Comparison of ENCODE assay signal across 16 cellular contexts in genomic region chr9:18012170-18012569, GRCh38.
DNase-seq lines count a peak whose midpoint lies in the region; ATAC-seq and TF ChIP-seq lines count a peak whose summit lies in the region.
"Had no signal": no experiment of that assay in that cellular context is flagged by ENCODE, and none has a peak within 500 bp of the region (broad histone marks: within the 10 kb centered on the region; RNA-seq: fewer than 3 reads in every experiment).

No MANE protein-coding gene starts in this region.

- DNase-seq in heart left ventricle (peak in 1 of 5 donors; percentile 31), left ventricle myocardium inferior (no peak), MG63 (peak; percentile 31), NCI-H2107 (lab: John Stamatoyannopoulos, UW) (no peak), CD1c-positive myeloid dendritic cell (ENCODE audit: extremely low spot score) (no peak)
- DNase-seq: BE2C; Calu3; CD4-positive, alpha-beta memory T cell; COR-L47; DMS53; DND-41; GOT3; HFFc6 had no signal

- no peak for TF ChIP-seq EP300 in gastroesophageal sphincter (IDR thresholded peaks at IDR 0.05)

- WGBS in heart left ventricle, 4 donors, result 82 to 84% (median 82%) methylated on average over 4 of the region's 4 CpGs
- 63 to 80% methylated on average over 1 to 2 of the region's 4 CpGs for WGBS in gastroesophageal sphincter (ENCODE audit: low coverage in 1 of 2), 2 donors

- TF ChIP-seq CTCF in heart left ventricle (IDR thresholded peaks at IDR 0.05) (no peak), left ventricle myocardium inferior (IDR thresholded peaks at IDR 0.05; ENCODE audit: borderline replicate concordance) (no peak), gastroesophageal sphincter (IDR thresholded peaks at IDR 0.05) (no peak)

- ATAC-seq in heart left ventricle (peak; percentile 22 to 79 (median 46)), gastroesophageal sphincter (peak; percentile 52)

- intact Hi-C loops in heart left ventricle (cut with DNase I), result no loop called here
- intact Hi-C loops in left ventricle myocardium inferior (cut with micrococcal nuclease), result no loop called here

- no peak for TF ChIP-seq POLR2A in heart left ventricle (IDR thresholded peaks at IDR 0.05)
- TF ChIP-seq POLR2A in gastroesophageal sphincter (IDR thresholded peaks at IDR 0.05), result no peak

- no peaks in the 10 kb centered on the region for H3K27me3 ChIP-seq in heart left ventricle
- H3K27me3 ChIP-seq in left ventricle myocardium inferior (ENCODE audit: low read depth), result no peaks in the 10 kb centered on the region
- H3K27me3 ChIP-seq in MG63, result no peaks in the 10 kb centered on the region; the same call in 1 of the 2 replicates
- no peaks in the 10 kb centered on the region for H3K27me3 ChIP-seq in gastroesophageal sphincter
- H3K27me3 ChIP-seq: BE2C; BLaER1 treated with 17β-estradiol and CSF1 and Interleukin-3, amounts not matched to agents 10 nM and 100 nM had no signal

- H3K4me1 ChIP-seq in heart left ventricle, result no peaks in the 10 kb centered on the region
- no peaks in the 10 kb centered on the region for H3K4me1 ChIP-seq in left ventricle myocardium inferior
- peaks cover 0 to 51% (median 0%) of the 10 kb centered on the region in 3 donors for H3K4me1 ChIP-seq in gastroesophageal sphincter
- H3K4me1 ChIP-seq: BE2C; BLaER1 treated with 17β-estradiol and CSF1 and Interleukin-3, amounts not matched to agents 10 nM and 100 nM; HAP-1 had no signal

- H3K9me3 ChIP-seq in heart left ventricle (no peaks in the 10 kb centered on the region), left ventricle myocardium inferior (replicated peaks) (no peaks in the 10 kb centered on the region), MG63 (no peaks in the 10 kb centered on the region), gastroesophageal sphincter (no peaks in the 10 kb centered on the region)
- H3K9me3 ChIP-seq: BE2C; BLaER1 treated with 17β-estradiol and CSF1 and Interleukin-3, amounts not matched to agents 10 nM and 100 nM; HAP-1 had no signal

- H3K36me3 ChIP-seq in heart left ventricle (no peaks in the 10 kb centered on the region), left ventricle myocardium inferior (no peaks in the 10 kb centered on the region), MG63 (no peaks in the 10 kb centered on the region), gastroesophageal sphincter (no peaks in the 10 kb centered on the region)
- H3K36me3 ChIP-seq: BE2C; BLaER1 treated with 17β-estradiol and CSF1 and Interleukin-3, amounts not matched to agents 10 nM and 100 nM; HAP-1 had no signal

- H3K4me3 ChIP-seq in heart left ventricle (no peak overlapping the region), left ventricle myocardium inferior (no peak overlapping the region), MG63 (no peak overlapping the region), gastroesophageal sphincter (no peak overlapping the region)
- H3K4me3 ChIP-seq: BLaER1 treated with 17β-estradiol and CSF1 and Interleukin-3, amounts not matched to agents 10 nM and 100 nM; HAP-1 had no signal

- no peak overlapping the region for H3K27ac ChIP-seq in heart left ventricle
- no peak overlapping the region for H3K27ac ChIP-seq in left ventricle myocardium inferior (replicated peaks)
- no peak overlapping the region for H3K27ac ChIP-seq in gastroesophageal sphincter
- H3K27ac ChIP-seq: BLaER1 treated with 17β-estradiol and CSF1 and Interleukin-3, amounts not matched to agents 10 nM and 100 nM had no signal
